In genomic region chr17:36641331-36641876, GRCh38 we compare ENCODE assay signal across 10 cellular contexts. TPM values are rescaled to one million over a fixed set of nuclear protein-coding genes. Genes with fewer than 3 reads are reported as not detected.
DNase-seq lines count a peak whose midpoint lies in the region; ATAC-seq, FAIRE-seq and TF ChIP-seq lines count a peak whose summit lies in the region.
"Had no signal": no experiment of that assay in that cellular context is flagged by ENCODE, and none has a peak within 500 bp of the region (broad histone marks: within the 10 kb centered on the region; RNA-seq: fewer than 3 reads in every experiment).

No MANE protein-coding gene starts in this region.

- FAIRE-seq in A549 (lab: Jason Lieb, UNC), result no peak
- FAIRE-seq: K562 had no signal

- no peak overlapping the region for H3K9ac ChIP-seq in MM.1S (ENCODE audit: low read length)

- intact Hi-C loops in Panc1 (cut with micrococcal nuclease; ENCODE audit: unreplicated experiment), result no loop called here
- intact Hi-C loops in esophagus muscularis mucosa (cut with DNase I), result no loop called here

- H3K4me3 ChIP-seq in A549 (peak overlapping the region; percentile 44), Panc1 (ENCODE audit: low read depth in 2 of 2, low read length in 2 of 2) (peak overlapping the region; percentile 28 to 37; a peak in 3 of 4 replicates), esophagus muscularis mucosa (peak overlapping the region; percentile 38 to 53 (median 46)), MM.1S (ENCODE audit: low read length) (no peak overlapping the region)
- H3K4me3 ChIP-seq: K562 had no signal

- no peak for DNase-seq in A549 (ENCODE audit: low read depth in 1 of 2, low spot score in 1 of 2)
- DNase-seq in Panc1 (ENCODE audit: low read depth, low spot score), result no peak
- DNase-seq in esophagus muscularis mucosa (ENCODE audit: extremely low spot score), result no peak
- no peak for DNase-seq in neural crest cell (ENCODE audit: low read depth, low spot score)
- DNase-seq in RPMI8226, result no peak
- DNase-seq in MM.1S, result no peak
- no peak for DNase-seq in AG08396 (ENCODE audit: low spot score)
- DNase-seq in NCI-H82 treated with DMSO at 0.1 percent for 48 hours (lab: John Stamatoyannopoulos, UW; ENCODE audit: unreplicated experiment), result no peak
- DNase-seq: NCI-H748 treated with DMSO at 0.1 percent for 48 hours had no signal

- BruUV-seq in Panc1 (replicated peaks; lab: Mats Ljungman, UMichigan), result no TSS peak

- WGBS in A549 (ENCODE audit: missing lambda C conversion rate), result 39% methylated on average over 31 of the region's 43 CpGs
- WGBS in esophagus muscularis mucosa, result 20% methylated on average over 13 of the region's 43 CpGs

- in situ Hi-C loops in Panc1 (cut with HindIII; ENCODE audit: low pct_unique_long_range_greater_than_20kb, low sequenced_read_pairs), result no loop called here

- ATAC-seq in A549 (peak; percentile 10 to 36; a peak in 3 of 6 replicates), Panc1 (no peak)
- ATAC-seq: K562 had no signal

- no peaks in the 10 kb centered on the region for H3K4me1 ChIP-seq in A549
- no peaks in the 10 kb centered on the region for H3K4me1 ChIP-seq in Panc1 (ENCODE audit: control insufficient read depth, insufficient read depth, low read length)
- H3K4me1 ChIP-seq in esophagus muscularis mucosa, result peaks cover 12 to 19% (median 17%) of the 10 kb centered on the region in 4 donors
- H3K4me1 ChIP-seq in MM.1S (ENCODE audit: low read length), result no peaks in the 10 kb centered on the region

- no peaks in the 10 kb centered on the region for H3F3A ChIP-seq in MM.1S (ENCODE audit: insufficient read depth, low read length)

- no peaks in the 10 kb centered on the region for H3K36me3 Mint-ChIP-seq in neural crest cell (ENCODE audit: low read depth)

- H3K4me3 Mint-ChIP-seq in neural crest cell, result peak overlapping the region; percentile 83

- H3K4me2 ChIP-seq in A549 (peak overlapping the region; percentile 90), MM.1S (ENCODE audit: low read depth, low read length) (no peak overlapping the region)

- H3K27ac ChIP-seq in A549, result peak overlapping the region in 1 of 2 experiments; percentile 43; a peak in 2 of 6 replicates
- no peak overlapping the region for H3K27ac ChIP-seq in Panc1 (ENCODE audit: low read length)
- no peak overlapping the region for H3K27ac ChIP-seq in esophagus muscularis mucosa (replicated peaks in 1 of 4)
- H3K27ac ChIP-seq in MM.1S (ENCODE audit: low read length), result no peak overlapping the region

- POLR2A ChIA-PET in A549 (lab: Yijun Ruan, JAX), result no interaction called here
- POLR2A ChIA-PET in Panc1 (lab: Charles Lee), result no interaction called here

- H3K9me2 ChIP-seq in MM.1S (replicated peaks; ENCODE audit: insufficient read depth, low read length), result no peaks in the 10 kb centered on the region

- H2AFZ ChIP-seq in MM.1S (ENCODE audit: low read length), result no peak overlapping the region

- CTCF ChIA-PET in A549 (lab: Yijun Ruan, JAX), result interaction anchor here (2.2 to 4.9 kb wide), 3 partner anchors 12 to 406 kb away, joined by 9 to 39 read pairs (median 13); no protein-coding TSS in a partner anchor
- CTCF ChIA-PET in Panc1 (lab: Charles Lee), result interaction anchor here (0.6 kb wide), 1 partner anchor 340 kb away, joined by 6 read pairs; no protein-coding TSS in a partner anchor

- H3K79me2 ChIP-seq in MM.1S (ENCODE audit: low read length), result no peaks in the 10 kb centered on the region

- peaks cover 17% of the 10 kb centered on the region for H3K4me1 Mint-ChIP-seq in neural crest cell

- H3K36me3 ChIP-seq in Panc1 (ENCODE audit: control insufficient read depth, insufficient read depth, low read length) (no peaks in the 10 kb centered on the region), esophagus muscularis mucosa (no peaks in the 10 kb centered on the region), MM.1S (replicated peaks; ENCODE audit: insufficient read depth, low read length) (no peaks in the 10 kb centered on the region)

- TF ChIP-seq POLR2A in A549 (IDR thresholded peaks at IDR 0.05; ENCODE audit: low read length), result no peak
- no peak for TF ChIP-seq POLR2A in esophagus muscularis mucosa (IDR thresholded peaks at IDR 0.05; ENCODE audit: low read depth)

- TF ChIP-seq RAD21 in A549 (conservative IDR thresholded peaks at IDR 0.05 in 1 of 2, IDR thresholded peaks at IDR 0.05 in 1 of 2), result no peak

- no peak overlapping the region for H3K27ac Mint-ChIP-seq in neural crest cell (ENCODE audit: unreplicated experiment)

- H4K20me1 ChIP-seq in MM.1S (ENCODE audit: insufficient read depth, low read length), result no peaks in the 10 kb centered on the region

- H3K9me3 ChIP-seq in A549 (no peaks in the 10 kb centered on the region), Panc1 (ENCODE audit: control insufficient read depth, insufficient read depth, low read depth, low read length) (no peaks in the 10 kb centered on the region), esophagus muscularis mucosa (no peaks in the 10 kb centered on the region), MM.1S (replicated peaks; ENCODE audit: insufficient read depth, low read length) (no peaks in the 10 kb centered on the region)

- H3K27me3 ChIP-seq in Panc1 (ENCODE audit: control insufficient read depth, insufficient read depth, low read length) (peaks cover 3% of the 10 kb centered on the region; the same call in 1 of the 2 replicates), esophagus muscularis mucosa (peaks cover 0 to 100% (median 38%) of the 10 kb centered on the region in 4 donors), MM.1S (replicated peaks; ENCODE audit: insufficient read depth, low read length) (peaks cover 93% of the 10 kb centered on the region)

- TF ChIP-seq CTCF in A549 (IDR thresholded peaks at IDR 0.05) (no peak), Panc1 (IDR thresholded peaks at IDR 0.05) (no peak), esophagus muscularis mucosa (IDR thresholded peaks at IDR 0.05) (no peak), neural crest cell (conservative IDR thresholded peaks at IDR 0.05) (no peak), MM.1S (IDR thresholded peaks at IDR 0.05; ENCODE audit: low read length) (no peak)

- TF ChIP-seq EP300 in A549 (IDR thresholded peaks at IDR 0.05) (no peak), esophagus muscularis mucosa (IDR thresholded peaks at IDR 0.05) (no peak)

- H3K9me3 Mint-ChIP-seq in neural crest cell, result no peaks in the 10 kb centered on the region

- peaks cover 96% of the 10 kb centered on the region for H3K27me3 Mint-ChIP-seq in neural crest cell (ENCODE audit: low read depth)

TF ChIP-seq in A549, 52 proteins besides CTCF, POLR2A, EP300 and RAD21 (continues in another document):
- TF ChIP-seq POLR2AphosphoS2 (conservative IDR thresholded peaks at IDR 0.05; ENCODE audit: low read length) (no peak), HES2 (IDR thresholded peaks at IDR 0.05) (no peak), JUN (IDR thresholded peaks at IDR 0.05) (no peak), ZNF302 (CRISPR knock-in tag; IDR thresholded peaks at IDR 0.05) (no peak), HMGXB4 (CRISPR knock-in tag; IDR thresholded peaks at IDR 0.05; ENCODE audit: borderline replicate concordance) (no peak), HOXB5 (CRISPR knock-in tag; IDR thresholded peaks at IDR 0.05) (no peak), HDAC2 (IDR thresholded peaks at IDR 0.05) (no peak), CHD4 (IDR thresholded peaks at IDR 0.05; ENCODE audit: borderline replicate concordance) (no peak), BCL3 (IDR thresholded peaks at IDR 0.05) (no peak)

RNA-seq across cellular contexts. Expression of gene MRM1, which starts 40.0 kb away (rescaled TPM):
- polyA plus RNA-seq in A549 (2011; rRNA removed) (11.1 and 12.7 TPM in 2 replicates), A549 (2017; fragmentation: RNase III; extraction: RNeasy Plus Mini Kit Qiagen cat#74134 plus additional on column Dnase treatment) (21.7 to 22.1 TPM (median 21.9 TPM) in 3 replicates)
- 22.5 and 27.6 TPM in 2 replicates for polyA plus RNA-seq in A549 (2012; cell fraction: cytosol; rRNA removed)
- 34.9 and 38.8 TPM in 2 replicates for polyA plus RNA-seq in A549 (2012; cell fraction: nucleus; rRNA removed)
- 4.3 and 6.7 TPM in 2 replicates for polyA minus RNA-seq in A549 (2011; rRNA and poly(A)+ RNA removed)
- total RNA-seq in Panc1 (2021; ENCODE audit: unreplicated experiment) (7.8 TPM), esophagus muscularis mucosa (10 to 100 TPM in 1 of 4 donors, 1 to 10 TPM in 3; 6.2 to 10.8 (median 8.5) TPM), neural crest cell (4.6 and 5.4 TPM in 2 replicates)
- polyA plus RNA-seq in Panc1 (2012; ENCODE audit: insufficient read length), result 5.6 TPM

RNA-seq across cellular contexts. Expression of gene DHRS11, which starts 49.7 kb away (rescaled TPM):
- polyA plus RNA-seq in A549 (2011; rRNA removed) (7.4 and 9.5 TPM in 2 replicates), A549 (2017; fragmentation: RNase III; extraction: RNeasy Plus Mini Kit Qiagen cat#74134 plus additional on column Dnase treatment) (9.6 to 11.2 TPM (median 11.1 TPM) in 3 replicates)
- 23.7 and 26.1 TPM in 2 replicates for polyA plus RNA-seq in A549 (2012; cell fraction: cytosol; rRNA removed)
- polyA plus RNA-seq in A549 (2012; cell fraction: nucleus; rRNA removed), result 29.0 and 32.4 TPM in 2 replicates
- 11.7 and 20.5 TPM in 2 replicates for polyA minus RNA-seq in A549 (2011; rRNA and poly(A)+ RNA removed)
- total RNA-seq in Panc1 (2021; ENCODE audit: unreplicated experiment) (11.8 TPM), esophagus muscularis mucosa (1 to 10 TPM; 5.3 to 7.1 (median 6.0) TPM), neural crest cell (12.3 and 14.7 TPM in 2 replicates)
- 10.1 TPM for polyA plus RNA-seq in Panc1 (2012; ENCODE audit: insufficient read length)
